1 cellular context compared by ENCODE assay signal in the genomic region with DNA sequence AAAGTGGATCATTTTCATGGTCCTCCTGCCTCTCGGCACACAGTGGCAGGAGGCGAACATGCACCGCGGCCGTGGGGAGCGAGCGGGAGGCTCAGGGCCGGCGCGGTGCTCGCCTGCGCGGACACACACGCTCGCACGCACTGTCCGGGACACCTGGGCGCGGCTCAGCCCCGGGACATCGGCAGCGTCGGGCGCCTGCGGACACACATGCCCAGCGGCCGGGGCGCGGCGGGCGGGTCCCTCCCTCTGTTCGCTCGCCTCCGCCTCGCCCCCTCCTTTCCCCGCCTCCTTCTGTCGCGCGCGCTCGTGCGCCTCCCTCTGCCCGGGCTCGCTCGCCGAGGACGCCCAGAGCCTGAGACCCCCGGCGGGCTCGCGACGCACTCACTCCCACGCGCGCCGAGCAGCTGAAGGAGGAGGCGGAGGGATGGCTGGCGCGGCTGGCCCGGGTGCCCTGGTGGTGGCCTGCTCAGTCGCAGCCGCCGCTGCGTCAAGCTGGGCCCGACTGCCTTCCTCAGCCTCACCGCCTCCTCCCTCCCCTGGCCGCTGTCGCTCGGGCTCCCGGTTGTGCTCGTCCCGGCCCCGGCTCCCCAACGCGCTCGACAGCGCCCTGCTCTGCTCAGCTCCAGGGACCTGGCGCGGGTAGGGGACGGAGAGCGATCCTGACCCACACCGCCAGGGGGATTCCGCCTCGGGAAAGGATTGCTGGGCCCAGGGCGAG.
TF ChIP-seq lines count a peak whose summit lies in the region.

A gene (minus strand): TSS at position 230 of the 718 bp plus-strand sequence. CDS start 170 bp downstream, at position 60.

TF ChIP-seq in H1, 55 proteins besides CTCF, POLR2A, EP300 and RAD21:
- TF ChIP-seq EZH2 (IDR thresholded peaks at IDR 0.05; ENCODE audit: low read depth, low read length, severe bottlenecking) = peak; percentile 22
- no peak for TF ChIP-seq RFX5 (IDR thresholded peaks at IDR 0.05; ENCODE audit: borderline replicate concordance, low read depth, low read length)
- TF ChIP-seq BACH1 (IDR thresholded peaks at IDR 0.05; ENCODE audit: low read length) = peak; percentile 81
- TF ChIP-seq, protein P1, sequence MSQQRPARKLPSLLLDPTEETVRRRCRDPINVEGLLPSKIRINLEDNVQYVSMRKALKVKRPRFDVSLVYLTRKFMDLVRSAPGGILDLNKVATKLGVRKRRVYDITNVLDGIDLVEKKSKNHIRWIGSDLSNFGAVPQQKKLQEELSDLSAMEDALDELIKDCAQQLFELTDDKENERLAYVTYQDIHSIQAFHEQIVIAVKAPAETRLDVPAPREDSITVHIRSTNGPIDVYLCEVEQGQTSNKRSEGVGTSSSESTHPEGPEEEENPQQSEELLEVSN (IDR thresholded peaks at IDR 0.05) = peak; percentile 64
- TF ChIP-seq EGR1 (IDR thresholded peaks at IDR 0.05; ENCODE audit: borderline replicate concordance, low read depth, low read length) = 0 out of 2 replicates have a peak, but pooled peaks have one; percentile 25
- TF ChIP-seq SAP30 (IDR thresholded peaks at IDR 0.05; ENCODE audit: insufficient read depth, insufficient replicate concordance, low read length) = no peak
- no peak for TF ChIP-seq SIX5 (IDR thresholded peaks at IDR 0.05; ENCODE audit: low read depth, low read length)
- no peak for TF ChIP-seq SP4 (IDR thresholded peaks at IDR 0.05; ENCODE audit: low read length)
- no peak for TF ChIP-seq JUND (IDR thresholded peaks at IDR 0.05; ENCODE audit: low read length)
- TF ChIP-seq TEAD4 (IDR thresholded peaks at IDR 0.05; ENCODE audit: low read depth, low read length) = no peak
- no peak for TF ChIP-seq KDM5A (IDR thresholded peaks at IDR 0.05; ENCODE audit: low read length)
- TF ChIP-seq CHD1 (IDR thresholded peaks at IDR 0.05; ENCODE audit: low read depth, low read length) = no peak
- TF ChIP-seq HDAC6 (IDR thresholded peaks at IDR 0.05; ENCODE audit: low read depth, low read length) = no peak
- no peak for TF ChIP-seq SRF (IDR thresholded peaks at IDR 0.05; ENCODE audit: low read depth, low read length)
- TF ChIP-seq CREB1 (IDR thresholded peaks at IDR 0.05) = peak; percentile 72
- TF ChIP-seq YY1 (IDR thresholded peaks at IDR 0.05; ENCODE audit: low read depth, low read length) = 0 out of 2 replicates have a peak, but pooled peaks have one; percentile 8
- TF ChIP-seq MAFK (IDR thresholded peaks at IDR 0.05; ENCODE audit: low read depth, low read length) = no peak
- TF ChIP-seq, protein P2, sequence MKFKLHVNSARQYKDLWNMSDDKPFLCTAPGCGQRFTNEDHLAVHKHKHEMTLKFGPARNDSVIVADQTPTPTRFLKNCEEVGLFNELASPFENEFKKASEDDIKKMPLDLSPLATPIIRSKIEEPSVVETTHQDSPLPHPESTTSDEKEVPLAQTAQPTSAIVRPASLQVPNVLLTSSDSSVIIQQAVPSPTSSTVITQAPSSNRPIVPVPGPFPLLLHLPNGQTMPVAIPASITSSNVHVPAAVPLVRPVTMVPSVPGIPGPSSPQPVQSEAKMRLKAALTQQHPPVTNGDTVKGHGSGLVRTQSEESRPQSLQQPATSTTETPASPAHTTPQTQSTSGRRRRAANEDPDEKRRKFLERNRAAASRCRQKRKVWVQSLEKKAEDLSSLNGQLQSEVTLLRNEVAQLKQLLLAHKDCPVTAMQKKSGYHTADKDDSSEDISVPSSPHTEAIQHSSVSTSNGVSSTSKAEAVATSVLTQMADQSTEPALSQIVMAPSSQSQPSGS (IDR thresholded peaks at IDR 0.05; ENCODE audit: low read length) = no peak
- no peak for TF ChIP-seq FOSL1 (IDR thresholded peaks at IDR 0.05; ENCODE audit: insufficient read depth, low read depth, low read length)
- peak; percentile 84 to 98 for TF ChIP-seq HDAC2 (IDR thresholded peaks at IDR 0.05; ENCODE audit: borderline replicate concordance in 1 of 2, low read depth in 2 of 2, low read length in 2 of 2)
- 0 out of 2 replicates have a peak, but pooled peaks have one; percentile 11 for TF ChIP-seq SUZ12 (IDR thresholded peaks at IDR 0.05; ENCODE audit: low read length)
- no peak for TF ChIP-seq CBX8 (IDR thresholded peaks at IDR 0.05; ENCODE audit: borderline replicate concordance, low read depth, low read length)
- peak; percentile 66 for TF ChIP-seq ASH2L (IDR thresholded peaks at IDR 0.05; ENCODE audit: low read length)
- TF ChIP-seq TAF7 (optimal IDR thresholded peaks at IDR 0.05; ENCODE audit: borderline replicate concordance, low read depth, low read length) = no peak
- TF ChIP-seq NRF1 (IDR thresholded peaks at IDR 0.05; ENCODE audit: low read depth, low read length) = no peak
- peak; percentile 12; the same call in 1 of the 2 replicates for TF ChIP-seq TBP (IDR thresholded peaks at IDR 0.05; ENCODE audit: low read depth, low read length)
- no peak; a peak in 1 of 4 replicates for TF ChIP-seq SIN3A (conservative IDR thresholded peaks at IDR 0.05 in 1 of 2, IDR thresholded peaks at IDR 0.05 in 1 of 2; ENCODE audit: low read depth in 1 of 2, low read length in 2 of 2)
- peak; percentile 62; the same call in 1 of the 2 replicates for TF ChIP-seq RBBP5 (IDR thresholded peaks at IDR 0.05; ENCODE audit: borderline replicate concordance, low read depth, low read length)
- TF ChIP-seq, protein P3, sequence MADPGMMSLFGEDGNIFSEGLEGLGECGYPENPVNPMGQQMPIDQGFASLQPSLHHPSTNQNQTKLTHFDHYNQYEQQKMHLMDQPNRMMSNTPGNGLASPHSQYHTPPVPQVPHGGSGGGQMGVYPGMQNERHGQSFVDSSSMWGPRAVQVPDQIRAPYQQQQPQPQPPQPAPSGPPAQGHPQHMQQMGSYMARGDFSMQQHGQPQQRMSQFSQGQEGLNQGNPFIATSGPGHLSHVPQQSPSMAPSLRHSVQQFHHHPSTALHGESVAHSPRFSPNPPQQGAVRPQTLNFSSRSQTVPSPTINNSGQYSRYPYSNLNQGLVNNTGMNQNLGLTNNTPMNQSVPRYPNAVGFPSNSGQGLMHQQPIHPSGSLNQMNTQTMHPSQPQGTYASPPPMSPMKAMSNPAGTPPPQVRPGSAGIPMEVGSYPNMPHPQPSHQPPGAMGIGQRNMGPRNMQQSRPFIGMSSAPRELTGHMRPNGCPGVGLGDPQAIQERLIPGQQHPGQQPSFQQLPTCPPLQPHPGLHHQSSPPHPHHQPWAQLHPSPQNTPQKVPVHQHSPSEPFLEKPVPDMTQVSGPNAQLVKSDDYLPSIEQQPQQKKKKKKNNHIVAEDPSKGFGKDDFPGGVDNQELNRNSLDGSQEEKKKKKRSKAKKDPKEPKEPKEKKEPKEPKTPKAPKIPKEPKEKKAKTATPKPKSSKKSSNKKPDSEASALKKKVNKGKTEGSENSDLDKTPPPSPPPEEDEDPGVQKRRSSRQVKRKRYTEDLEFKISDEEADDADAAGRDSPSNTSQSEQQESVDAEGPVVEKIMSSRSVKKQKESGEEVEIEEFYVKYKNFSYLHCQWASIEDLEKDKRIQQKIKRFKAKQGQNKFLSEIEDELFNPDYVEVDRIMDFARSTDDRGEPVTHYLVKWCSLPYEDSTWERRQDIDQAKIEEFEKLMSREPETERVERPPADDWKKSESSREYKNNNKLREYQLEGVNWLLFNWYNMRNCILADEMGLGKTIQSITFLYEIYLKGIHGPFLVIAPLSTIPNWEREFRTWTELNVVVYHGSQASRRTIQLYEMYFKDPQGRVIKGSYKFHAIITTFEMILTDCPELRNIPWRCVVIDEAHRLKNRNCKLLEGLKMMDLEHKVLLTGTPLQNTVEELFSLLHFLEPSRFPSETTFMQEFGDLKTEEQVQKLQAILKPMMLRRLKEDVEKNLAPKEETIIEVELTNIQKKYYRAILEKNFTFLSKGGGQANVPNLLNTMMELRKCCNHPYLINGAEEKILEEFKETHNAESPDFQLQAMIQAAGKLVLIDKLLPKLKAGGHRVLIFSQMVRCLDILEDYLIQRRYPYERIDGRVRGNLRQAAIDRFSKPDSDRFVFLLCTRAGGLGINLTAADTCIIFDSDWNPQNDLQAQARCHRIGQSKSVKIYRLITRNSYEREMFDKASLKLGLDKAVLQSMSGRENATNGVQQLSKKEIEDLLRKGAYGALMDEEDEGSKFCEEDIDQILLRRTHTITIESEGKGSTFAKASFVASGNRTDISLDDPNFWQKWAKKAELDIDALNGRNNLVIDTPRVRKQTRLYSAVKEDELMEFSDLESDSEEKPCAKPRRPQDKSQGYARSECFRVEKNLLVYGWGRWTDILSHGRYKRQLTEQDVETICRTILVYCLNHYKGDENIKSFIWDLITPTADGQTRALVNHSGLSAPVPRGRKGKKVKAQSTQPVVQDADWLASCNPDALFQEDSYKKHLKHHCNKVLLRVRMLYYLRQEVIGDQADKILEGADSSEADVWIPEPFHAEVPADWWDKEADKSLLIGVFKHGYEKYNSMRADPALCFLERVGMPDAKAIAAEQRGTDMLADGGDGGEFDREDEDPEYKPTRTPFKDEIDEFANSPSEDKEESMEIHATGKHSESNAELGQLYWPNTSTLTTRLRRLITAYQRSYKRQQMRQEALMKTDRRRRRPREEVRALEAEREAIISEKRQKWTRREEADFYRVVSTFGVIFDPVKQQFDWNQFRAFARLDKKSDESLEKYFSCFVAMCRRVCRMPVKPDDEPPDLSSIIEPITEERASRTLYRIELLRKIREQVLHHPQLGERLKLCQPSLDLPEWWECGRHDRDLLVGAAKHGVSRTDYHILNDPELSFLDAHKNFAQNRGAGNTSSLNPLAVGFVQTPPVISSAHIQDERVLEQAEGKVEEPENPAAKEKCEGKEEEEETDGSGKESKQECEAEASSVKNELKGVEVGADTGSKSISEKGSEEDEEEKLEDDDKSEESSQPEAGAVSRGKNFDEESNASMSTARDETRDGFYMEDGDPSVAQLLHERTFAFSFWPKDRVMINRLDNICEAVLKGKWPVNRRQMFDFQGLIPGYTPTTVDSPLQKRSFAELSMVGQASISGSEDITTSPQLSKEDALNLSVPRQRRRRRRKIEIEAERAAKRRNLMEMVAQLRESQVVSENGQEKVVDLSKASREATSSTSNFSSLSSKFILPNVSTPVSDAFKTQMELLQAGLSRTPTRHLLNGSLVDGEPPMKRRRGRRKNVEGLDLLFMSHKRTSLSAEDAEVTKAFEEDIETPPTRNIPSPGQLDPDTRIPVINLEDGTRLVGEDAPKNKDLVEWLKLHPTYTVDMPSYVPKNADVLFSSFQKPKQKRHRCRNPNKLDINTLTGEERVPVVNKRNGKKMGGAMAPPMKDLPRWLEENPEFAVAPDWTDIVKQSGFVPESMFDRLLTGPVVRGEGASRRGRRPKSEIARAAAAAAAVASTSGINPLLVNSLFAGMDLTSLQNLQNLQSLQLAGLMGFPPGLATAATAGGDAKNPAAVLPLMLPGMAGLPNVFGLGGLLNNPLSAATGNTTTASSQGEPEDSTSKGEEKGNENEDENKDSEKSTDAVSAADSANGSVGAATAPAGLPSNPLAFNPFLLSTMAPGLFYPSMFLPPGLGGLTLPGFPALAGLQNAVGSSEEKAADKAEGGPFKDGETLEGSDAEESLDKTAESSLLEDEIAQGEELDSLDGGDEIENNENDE (IDR thresholded peaks at IDR 0.05; ENCODE audit: insufficient replicate concordance, low read length) = no peak
- no peak for TF ChIP-seq CHD2 (IDR thresholded peaks at IDR 0.05; ENCODE audit: low read length)
- no peak for TF ChIP-seq RNF2 (IDR thresholded peaks at IDR 0.05; ENCODE audit: borderline replicate concordance, low read depth, low read length, missing control alignments, poor library complexity, severe bottlenecking)
- no peak for TF ChIP-seq PHF8 (conservative IDR thresholded peaks at IDR 0.05; ENCODE audit: low read depth, low read length)
- TF ChIP-seq, protein P4, sequence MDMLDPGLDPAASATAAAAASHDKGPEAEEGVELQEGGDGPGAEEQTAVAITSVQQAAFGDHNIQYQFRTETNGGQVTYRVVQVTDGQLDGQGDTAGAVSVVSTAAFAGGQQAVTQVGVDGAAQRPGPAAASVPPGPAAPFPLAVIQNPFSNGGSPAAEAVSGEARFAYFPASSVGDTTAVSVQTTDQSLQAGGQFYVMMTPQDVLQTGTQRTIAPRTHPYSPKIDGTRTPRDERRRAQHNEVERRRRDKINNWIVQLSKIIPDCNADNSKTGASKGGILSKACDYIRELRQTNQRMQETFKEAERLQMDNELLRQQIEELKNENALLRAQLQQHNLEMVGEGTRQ (IDR thresholded peaks at IDR 0.05; ENCODE audit: low read length) = no peak
- peak; percentile 94 for TF ChIP-seq KDM4A (IDR thresholded peaks at IDR 0.05; ENCODE audit: low read depth, low read length, severe bottlenecking)
- TF ChIP-seq RXRA (IDR thresholded peaks at IDR 0.05; ENCODE audit: insufficient read depth, low read depth, low read length) = no peak
